Comparison of ENCODE assay signal across 1 cellular context in the genomic region with DNA sequence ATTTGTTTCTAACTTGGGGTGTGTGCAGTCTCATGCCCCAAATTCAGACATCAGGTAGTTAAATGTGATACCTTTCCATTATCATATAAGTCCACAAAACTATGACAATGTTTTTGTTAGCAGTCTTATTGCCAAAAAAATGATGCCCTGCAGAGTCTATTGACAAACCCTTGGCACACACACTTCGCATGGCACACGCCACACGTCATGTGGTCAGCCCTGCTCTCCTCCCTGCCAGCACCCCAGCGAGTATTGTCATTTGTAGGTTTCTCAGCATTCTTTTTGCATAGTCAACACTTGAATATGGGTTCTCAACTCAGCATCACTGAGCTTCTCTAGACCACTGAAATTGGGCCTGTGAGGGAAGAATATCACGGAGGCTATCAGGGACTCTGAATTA.
TF ChIP-seq lines count a peak whose summit lies in the region.

No MANE protein-coding gene starts in this region.

TF ChIP-seq in liver, 16 proteins besides CTCF, POLR2A, EP300 and RAD21 (continued from another document):
- TF ChIP-seq, protein P1, sequence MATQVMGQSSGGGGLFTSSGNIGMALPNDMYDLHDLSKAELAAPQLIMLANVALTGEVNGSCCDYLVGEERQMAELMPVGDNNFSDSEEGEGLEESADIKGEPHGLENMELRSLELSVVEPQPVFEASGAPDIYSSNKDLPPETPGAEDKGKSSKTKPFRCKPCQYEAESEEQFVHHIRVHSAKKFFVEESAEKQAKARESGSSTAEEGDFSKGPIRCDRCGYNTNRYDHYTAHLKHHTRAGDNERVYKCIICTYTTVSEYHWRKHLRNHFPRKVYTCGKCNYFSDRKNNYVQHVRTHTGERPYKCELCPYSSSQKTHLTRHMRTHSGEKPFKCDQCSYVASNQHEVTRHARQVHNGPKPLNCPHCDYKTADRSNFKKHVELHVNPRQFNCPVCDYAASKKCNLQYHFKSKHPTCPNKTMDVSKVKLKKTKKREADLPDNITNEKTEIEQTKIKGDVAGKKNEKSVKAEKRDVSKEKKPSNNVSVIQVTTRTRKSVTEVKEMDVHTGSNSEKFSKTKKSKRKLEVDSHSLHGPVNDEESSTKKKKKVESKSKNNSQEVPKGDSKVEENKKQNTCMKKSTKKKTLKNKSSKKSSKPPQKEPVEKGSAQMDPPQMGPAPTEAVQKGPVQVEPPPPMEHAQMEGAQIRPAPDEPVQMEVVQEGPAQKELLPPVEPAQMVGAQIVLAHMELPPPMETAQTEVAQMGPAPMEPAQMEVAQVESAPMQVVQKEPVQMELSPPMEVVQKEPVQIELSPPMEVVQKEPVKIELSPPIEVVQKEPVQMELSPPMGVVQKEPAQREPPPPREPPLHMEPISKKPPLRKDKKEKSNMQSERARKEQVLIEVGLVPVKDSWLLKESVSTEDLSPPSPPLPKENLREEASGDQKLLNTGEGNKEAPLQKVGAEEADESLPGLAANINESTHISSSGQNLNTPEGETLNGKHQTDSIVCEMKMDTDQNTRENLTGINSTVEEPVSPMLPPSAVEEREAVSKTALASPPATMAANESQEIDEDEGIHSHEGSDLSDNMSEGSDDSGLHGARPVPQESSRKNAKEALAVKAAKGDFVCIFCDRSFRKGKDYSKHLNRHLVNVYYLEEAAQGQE (IDR thresholded peaks at IDR 0.05) = peak; percentile 18
- TF ChIP-seq TAF1 (conservative IDR thresholded peaks at IDR 0.05) = no peak
- TF ChIP-seq FOXA1 (IDR thresholded peaks at IDR 0.05) = peak; percentile 38
- no peak for TF ChIP-seq YY1 (IDR thresholded peaks at IDR 0.05)
- peak; percentile 12 to 65 for TF ChIP-seq RXRA (IDR thresholded peaks at IDR 0.05)
- no peak for TF ChIP-seq JUND (IDR thresholded peaks at IDR 0.05)
- TF ChIP-seq SP1 (IDR thresholded peaks at IDR 0.05) = peak; percentile 25
- TF ChIP-seq, protein P2, sequence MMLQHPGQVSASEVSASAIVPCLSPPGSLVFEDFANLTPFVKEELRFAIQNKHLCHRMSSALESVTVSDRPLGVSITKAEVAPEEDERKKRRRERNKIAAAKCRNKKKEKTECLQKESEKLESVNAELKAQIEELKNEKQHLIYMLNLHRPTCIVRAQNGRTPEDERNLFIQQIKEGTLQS (IDR thresholded peaks at IDR 0.05) = no peak
- TF ChIP-seq, protein P3, sequence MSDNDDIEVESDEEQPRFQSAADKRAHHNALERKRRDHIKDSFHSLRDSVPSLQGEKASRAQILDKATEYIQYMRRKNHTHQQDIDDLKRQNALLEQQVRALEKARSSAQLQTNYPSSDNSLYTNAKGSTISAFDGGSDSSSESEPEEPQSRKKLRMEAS (IDR thresholded peaks at IDR 0.05) = peak; percentile 26
- peak; percentile 63 for TF ChIP-seq FOXA2 (IDR thresholded peaks at IDR 0.05)
- TF ChIP-seq HNF4A (conservative IDR thresholded peaks at IDR 0.05) = peak; percentile 29 to 38
- no peak for TF ChIP-seq NR2F2 (IDR thresholded peaks at IDR 0.05)
